ENCODE assay signal across 21 cellular contexts in the genomic region with DNA sequence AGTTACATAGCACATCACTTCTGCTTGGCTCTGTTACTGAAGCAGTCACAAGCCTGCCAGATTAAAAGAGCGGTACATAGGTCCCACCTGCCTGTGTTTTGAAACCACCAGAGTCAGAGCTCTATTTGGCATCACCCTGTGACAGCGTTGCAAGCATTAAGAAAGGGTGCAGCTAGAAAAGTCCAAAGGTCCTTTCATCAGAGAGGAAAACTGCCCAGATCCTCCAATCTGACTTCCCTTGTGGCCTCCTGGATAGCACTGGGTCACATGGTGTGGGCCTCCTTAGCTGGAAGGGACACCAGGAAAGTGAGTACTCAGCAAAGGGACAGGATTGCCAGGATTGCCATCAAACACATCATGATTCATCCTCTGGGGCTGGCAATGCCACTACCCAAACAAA. TPM values are rescaled to one million over a fixed set of nuclear protein-coding genes. Genes with fewer than 3 reads are reported as not detected.
DNase-seq lines count a peak whose midpoint lies in the region; ATAC-seq and TF ChIP-seq lines count a peak whose summit lies in the region.
"Had no signal": no experiment of that assay in that cellular context is flagged by ENCODE, and none has a peak within 500 bp of the region (broad histone marks: within the 10 kb centered on the region; RNA-seq: fewer than 3 reads in every experiment).

No MANE protein-coding gene starts in this region.

- WGBS in aorta, 2 donors, result 26 to 43% methylated on average over 2 of the region's 2 CpGs
- 86 to 95% methylated on average over 2 of the region's 2 CpGs for WGBS in esophagus squamous epithelium, 2 donors

- ATAC-seq in aorta (ENCODE audit: low FRiP score) (peak; percentile 65), GM18498 (IDR thresholded peaks at IDR 0.05; ENCODE audit: unreplicated experiment) (no peak)
- ATAC-seq: Panc1, SK-N-SH treated with all-trans-retinoic acid at 6 μM for 48 hours had no signal

- H3K9ac ChIP-seq in colonic mucosa (ENCODE audit: low read depth in 2 of 2, low read length in 2 of 2), result peak overlapping the region in 1 of 2 donors; percentile 9
- H3K9ac ChIP-seq in mucosa of rectum (ENCODE audit: low read depth in 1 of 2, low read length in 2 of 2), result peak overlapping the region in 1 of 2 donors; percentile 49

- TF ChIP-seq POLR2A in esophagus squamous epithelium (IDR thresholded peaks at IDR 0.05), result no peak

- H3K4me1 ChIP-seq in colonic mucosa, result peaks cover 3% of the 10 kb centered on the region
- H3K4me1 ChIP-seq in mucosa of rectum (ENCODE audit: control insufficient read depth in 2 of 2, insufficient read depth in 2 of 2, low read length in 2 of 2), result peaks cover 25 to 43% of the 10 kb centered on the region in 2 donors
- peaks cover 0 to 11% of the 10 kb centered on the region in 2 donors for H3K4me1 ChIP-seq in aorta (ENCODE audit: control insufficient read depth in 1 of 2, insufficient read depth in 2 of 2, low read length in 2 of 2)
- H3K4me1 ChIP-seq in esophagus squamous epithelium, result peaks cover 0 to 17% (median 0%) of the 10 kb centered on the region in 3 donors
- H3K4me1 ChIP-seq: sigmoid colon had no signal

- no peak for DNase-seq in activated naive CD4-positive, alpha-beta T cell treated with anti-CD3 and anti-CD28 coated beads, Interleukin-2, amount 10 ng/mL, durations not matched to agents 7 days and 5 days
- no peak for DNase-seq in activated naive CD4-positive, alpha-beta T cell (lab: John Stamatoyannopoulos, UW)
- DNase-seq in colonic mucosa, result peak; percentile 82
- DNase-seq in aorta, result peak in 1 of 2 donors; percentile 54
- no peak for DNase-seq in HUDEP-2 (lab: John Stamatoyannopoulos, UW; ENCODE audit: unreplicated experiment in 76 of 76)
- no peak for DNase-seq in esophagus squamous epithelium (lab: John Stamatoyannopoulos, UW)
- DNase-seq: activated CD4-positive, alpha-beta T cell treated with anti-CD3 and anti-CD28 coated beads for 4 hours; activated naive CD4-positive, alpha-beta T cell treated with anti-CD3 and anti-CD28 coated beads for 36 hours; DMS153; kidney glomerular epithelial cell; NCI-H187; NCI-H2227 treated with DMSO at 0.1 percent for 48 hours; sigmoid colon; stimulated activated CD4-positive, alpha-beta T cell treated with anti-CD3 and anti-CD28 coated beads, Interleukin-1b, Interleukin-23, amount 100 ng/mL, for 48 hours had no signal

- H3K9me3 Mint-ChIP-seq in activated naive CD4-positive, alpha-beta T cell treated with anti-CD3 and anti-CD28 coated beads, Interleukin-2, amount 10 ng/mL, durations not matched to agents 7 days and 5 days, result peaks cover 9% of the 10 kb centered on the region
- H3K9me3 Mint-ChIP-seq: activated naive CD4-positive, alpha-beta T cell treated with anti-CD3 and anti-CD28 coated beads for 36 hours; brain had no signal

- H3K36me3 ChIP-seq in colonic mucosa (no peaks in the 10 kb centered on the region), mucosa of rectum (ENCODE audit: control insufficient read depth in 2 of 2, insufficient read depth in 2 of 2, low read length in 2 of 2) (peaks cover 13% of the 10 kb centered on the region in 2 donors), aorta (ENCODE audit: control insufficient read depth in 1 of 2, insufficient read depth in 2 of 2, low read length in 1 of 2) (peaks cover 6 to 8% of the 10 kb centered on the region in 2 donors), esophagus squamous epithelium (peaks cover 6 to 58% (median 8%) of the 10 kb centered on the region in 3 donors)

- no peak overlapping the region for H3K4me3 Mint-ChIP-seq in activated naive CD4-positive, alpha-beta T cell treated with anti-CD3 and anti-CD28 coated beads, Interleukin-2, amount 10 ng/mL, durations not matched to agents 7 days and 5 days
- H3K4me3 Mint-ChIP-seq: activated naive CD4-positive, alpha-beta T cell treated with anti-CD3 and anti-CD28 coated beads for 36 hours; brain had no signal

- H3K27ac Mint-ChIP-seq in activated naive CD4-positive, alpha-beta T cell treated with anti-CD3 and anti-CD28 coated beads, Interleukin-2, amount 10 ng/mL, durations not matched to agents 7 days and 5 days, result peak overlapping the region; percentile 19
- H3K27ac Mint-ChIP-seq: activated naive CD4-positive, alpha-beta T cell treated with anti-CD3 and anti-CD28 coated beads for 36 hours had no signal

- intact Hi-C loops in colonic mucosa (cut with DNase I) (no loop called here), aorta (cut with DNase I) (no loop called here), esophagus squamous epithelium (cut with DNase I) (no loop called here)

- H3K4me1 Mint-ChIP-seq in activated naive CD4-positive, alpha-beta T cell treated with anti-CD3 and anti-CD28 coated beads, Interleukin-2, amount 10 ng/mL, durations not matched to agents 7 days and 5 days, result peaks cover 56% of the 10 kb centered on the region
- H3K4me1 Mint-ChIP-seq: brain had no signal

- H3K27me3 Mint-ChIP-seq in activated naive CD4-positive, alpha-beta T cell treated with anti-CD3 and anti-CD28 coated beads, Interleukin-2, amount 10 ng/mL, durations not matched to agents 7 days and 5 days, result no peaks in the 10 kb centered on the region

- peaks cover 64% of the 10 kb centered on the region for H3K36me3 Mint-ChIP-seq in activated naive CD4-positive, alpha-beta T cell treated with anti-CD3 and anti-CD28 coated beads, Interleukin-2, amount 10 ng/mL, durations not matched to agents 7 days and 5 days

- H3K9me3 ChIP-seq in colonic mucosa, result no peaks in the 10 kb centered on the region
- no peaks in the 10 kb centered on the region for H3K9me3 ChIP-seq in mucosa of rectum (ENCODE audit: control insufficient read depth in 2 of 2, low read length in 2 of 2)
- no peaks in the 10 kb centered on the region for H3K9me3 ChIP-seq in aorta (ENCODE audit: control insufficient read depth, low read length)
- H3K9me3 ChIP-seq in esophagus squamous epithelium, result no peaks in the 10 kb centered on the region
- H3K9me3 ChIP-seq: sigmoid colon had no signal

- peak overlapping the region; percentile 49 for H3K27ac ChIP-seq in colonic mucosa
- peak overlapping the region; percentile 77 to 82 for H3K27ac ChIP-seq in mucosa of rectum (ENCODE audit: low read depth in 2 of 2, low read length in 2 of 2)
- H3K27ac ChIP-seq in aorta (ENCODE audit: low read depth in 1 of 2, low read length in 2 of 2), result peak overlapping the region; percentile 15 to 87
- no peak overlapping the region for H3K27ac ChIP-seq in esophagus squamous epithelium
- H3K27ac ChIP-seq: coronary artery, sigmoid colon had no signal

- H3K27me3 ChIP-seq in colonic mucosa, result no peaks in the 10 kb centered on the region
- H3K27me3 ChIP-seq in mucosa of rectum (ENCODE audit: control insufficient read depth in 2 of 2, insufficient read depth in 2 of 2, low read length in 2 of 2), result no peaks in the 10 kb centered on the region
- no peaks in the 10 kb centered on the region for H3K27me3 ChIP-seq in aorta (ENCODE audit: control insufficient read depth in 1 of 2, insufficient read depth in 2 of 2, low read length in 1 of 2)
- no peaks in the 10 kb centered on the region for H3K27me3 ChIP-seq in esophagus squamous epithelium
- H3K27me3 ChIP-seq: BLaER1 treated with 17β-estradiol and CSF1 and Interleukin-3, amounts not matched to agents 10 nM and 100 nM; sigmoid colon had no signal

- CTCF ChIA-PET in activated naive CD4-positive, alpha-beta T cell treated with anti-CD3 and anti-CD28 coated beads, Interleukin-2, amount 10 ng/mL, durations not matched to agents 7 days and 5 days (lab: Charles Lee), result no interaction called here

- H3K4me3 ChIP-seq in colonic mucosa (no peak overlapping the region), mucosa of rectum (ENCODE audit: low read length in 2 of 2) (peak overlapping the region in 1 of 2 donors; percentile 9), aorta (ENCODE audit: low read length in 2 of 2) (no peak overlapping the region), esophagus squamous epithelium (no peak overlapping the region)
- H3K4me3 ChIP-seq: BLaER1 treated with 17β-estradiol and CSF1 and Interleukin-3, amounts not matched to agents 10 nM and 100 nM; coronary artery; sigmoid colon had no signal

- no peak for TF ChIP-seq CTCF in colonic mucosa (IDR thresholded peaks at IDR 0.05)
- no peak for TF ChIP-seq CTCF in esophagus squamous epithelium (IDR thresholded peaks at IDR 0.05)

RNA-seq across cellular contexts. Expression of a gene that starts 22.9 kb away (rescaled TPM):
- total RNA-seq in colonic mucosa (10 to 100 TPM; 45.2 to 70.9 TPM), aorta (10 to 100 TPM; 22.5 to 23.2 TPM), esophagus squamous epithelium (10 to 100 TPM; 12.9 to 25.6 (median 19.3) TPM)
- 10 to 100 TPM; 12.7 to 21.0 TPM for polyA plus RNA-seq in aorta

RNA-seq across cellular contexts. Expression of a gene that starts 32.5 kb away (rescaled TPM):
- 10 to 100 TPM; 51.6 to 91.3 TPM for total RNA-seq in colonic mucosa
- 10 to 100 TPM; 25.3 to 29.1 TPM for total RNA-seq in aorta
- polyA plus RNA-seq in aorta, result 10 to 100 TPM; 25.0 to 46.5 TPM
- 10 to 100 TPM; 31.4 to 41.6 (median 40.3) TPM for total RNA-seq in esophagus squamous epithelium

Comparison
In these comparisons a context has a peak if more than half of its experiments do, and no peak if none do; other contexts are left out.
1. H3K27ac ChIP-seq: peak in colonic mucosa (single experiment), mucosa of rectum (2 of 2) and aorta (2 of 2); none in esophagus squamous epithelium (0 of 4).